12 cellular contexts compared by ENCODE assay signal in genomic region chrX:96407043-96407442, GRCh38.
DNase-seq lines count a peak whose midpoint lies in the region; ATAC-seq and TF ChIP-seq lines count a peak whose summit lies in the region.
"Had no signal": no experiment of that assay in that cellular context is flagged by ENCODE, and none has a peak within 500 bp of the region (broad histone marks: within the 10 kb centered on the region; RNA-seq: fewer than 3 reads in every experiment).

No MANE protein-coding gene starts in this region.

- WGBS in mesenchymal stem cell: 57% methylated on average over 1 of the region's 3 CpGs

- no peak for TF ChIP-seq CTCF in right atrium auricular region (IDR thresholded peaks at IDR 0.05)
- TF ChIP-seq CTCF in choroid plexus epithelial cell (conservative IDR thresholded peaks at IDR 0.05; ENCODE audit: low read depth, low read length): no peak

- ATAC-seq in Right ventricle myocardium superior (ENCODE audit: poor library complexity) (peak; percentile 52), GM19452 (IDR thresholded peaks at IDR 0.05; ENCODE audit: unreplicated experiment) (no peak)
- ATAC-seq: K562, T-helper 17 cell had no signal

- no peak overlapping the region for H2AK5ac ChIP-seq in mesenchymal stem cell (ENCODE audit: low read length, severe bottlenecking)

- H3K4me1 ChIP-seq in right atrium auricular region: no peaks in the 10 kb centered on the region
- H3K4me1 ChIP-seq in mesenchymal stem cell (ENCODE audit: control insufficient read depth, insufficient read depth, low read depth, low read length): peaks cover 1% of the 10 kb centered on the region
- H3K4me1 ChIP-seq: BE2C had no signal

- H4K8ac ChIP-seq in mesenchymal stem cell (ENCODE audit: low read length): no peak overlapping the region

- intact Hi-C loops in Right ventricle myocardium superior (cut with DNase I): no loop called here

- no peak overlapping the region for H3K23ac ChIP-seq in mesenchymal stem cell (ENCODE audit: low read length in 2 of 2)

- no peak overlapping the region for H4K91ac ChIP-seq in mesenchymal stem cell (ENCODE audit: low read length)

- no peaks in the 10 kb centered on the region for H3K79me1 ChIP-seq in mesenchymal stem cell (replicated peaks; ENCODE audit: low read length, poor library complexity, severe bottlenecking)

- no peaks in the 10 kb centered on the region for H3K27me3 ChIP-seq in right atrium auricular region
- H3K27me3 ChIP-seq in mesenchymal stem cell (ENCODE audit: control insufficient read depth in 1 of 2, insufficient read depth in 1 of 2, low read length in 2 of 2): no peaks in the 10 kb centered on the region
- H3K27me3 ChIP-seq: BE2C had no signal

- DNase-seq in Right ventricle myocardium superior: peak; percentile 41
- no peak for DNase-seq in right atrium auricular region (ENCODE audit: low spot score)
- DNase-seq in choroid plexus epithelial cell (ENCODE audit: low read depth): peak; percentile 61
- DNase-seq in mesenchymal stem cell: peak; percentile 49
- DNase-seq in GDM1 (lab: John Stamatoyannopoulos, UW): no peak
- DNase-seq in activated T-cell treated with anti-CD3 and anti-CD28 coated beads for 4 hours: no peak
- no peak for DNase-seq in Ammon's horn (ENCODE audit: low spot score)
- DNase-seq: BE2C, NCI-H69, T-helper 17 cell had no signal

- H2BK12ac ChIP-seq in mesenchymal stem cell (ENCODE audit: low read length in 2 of 2): no peak overlapping the region

- H3K27ac ChIP-seq in right atrium auricular region: no peak overlapping the region
- H3K27ac ChIP-seq in mesenchymal stem cell (ENCODE audit: low read length, poor library complexity, severe bottlenecking): no peak overlapping the region

- no peak overlapping the region for H3K4ac ChIP-seq in mesenchymal stem cell (ENCODE audit: low read depth in 1 of 2, low read length in 2 of 2)

- no peaks in the 10 kb centered on the region for H3K36me3 ChIP-seq in right atrium auricular region
- no peaks in the 10 kb centered on the region for H3K36me3 ChIP-seq in mesenchymal stem cell (ENCODE audit: control insufficient read depth in 1 of 2, insufficient read depth in 2 of 2, low read depth in 1 of 2, low read length in 2 of 2)
- H3K36me3 ChIP-seq: BE2C had no signal

- no peak overlapping the region for H2BK15ac ChIP-seq in mesenchymal stem cell (ENCODE audit: low read depth, poor library complexity, severe bottlenecking)

- H3K4me2 ChIP-seq in mesenchymal stem cell (ENCODE audit: low read length, poor library complexity, severe bottlenecking): no peak overlapping the region

- peak overlapping the region; percentile 4 for H3K9ac ChIP-seq in mesenchymal stem cell (ENCODE audit: low read length)

- no peak overlapping the region for H3K18ac ChIP-seq in mesenchymal stem cell (ENCODE audit: low read depth in 1 of 2, low read length in 2 of 2)

- H2BK120ac ChIP-seq in mesenchymal stem cell (ENCODE audit: low read depth, low read length): no peak overlapping the region

- H2BK5ac ChIP-seq in mesenchymal stem cell (ENCODE audit: low read depth, low read length, poor library complexity, severe bottlenecking): no peak overlapping the region

- H3K4me3 ChIP-seq in right atrium auricular region (no peak overlapping the region), choroid plexus epithelial cell (ENCODE audit: low read depth, low read length) (no peak overlapping the region), mesenchymal stem cell (ENCODE audit: insufficient read depth in 1 of 2, low read depth in 1 of 2, low read length in 2 of 2) (peak overlapping the region in 1 of 2 experiments; percentile 8)
- H3K4me3 ChIP-seq: K562 had no signal

- H3K14ac ChIP-seq in mesenchymal stem cell (ENCODE audit: low read length in 2 of 2): no peak overlapping the region

- H3K9me3 ChIP-seq in right atrium auricular region: no peaks in the 10 kb centered on the region
- H3K9me3 ChIP-seq in mesenchymal stem cell (ENCODE audit: control insufficient read depth, low read length): no peaks in the 10 kb centered on the region
- H3K9me3 ChIP-seq: BE2C had no signal

- no peak overlapping the region for H2AFZ ChIP-seq in mesenchymal stem cell (ENCODE audit: low read depth, low read length)

Comparison
In these comparisons a context has a peak if more than half of its experiments do, and no peak if none do; other contexts are left out.
1. DNase-seq: peak in Right ventricle myocardium superior (single experiment), choroid plexus epithelial cell (single experiment) and mesenchymal stem cell (single experiment); none in right atrium auricular region (single experiment), GDM1 (single experiment), activated T-cell treated with anti-CD3 and anti-CD28 coated beads for 4 hours (single experiment) and Ammon's horn (single experiment).